In genomic region chr13:97067342-97067895, GRCh38 we compare ENCODE assay signal across 20 cellular contexts.
A peak's percentile ranks its signal among the peaks of the same experiment; 100 is the strongest.
DNase-seq lines count a peak whose midpoint lies in the region; ATAC-seq and TF ChIP-seq lines count a peak whose summit lies in the region.
"Had no signal": no experiment of that assay in that cellular context is flagged by ENCODE, and none has a peak within 500 bp of the region (broad histone marks: within the 10 kb centered on the region; RNA-seq: fewer than 3 reads in every experiment).

No MANE protein-coding gene starts in this region.

- H3K27me3 ChIP-seq in GM23248 (replicated peaks; ENCODE audit: insufficient read depth): no peaks in the 10 kb centered on the region
- peaks cover 53% of the 10 kb centered on the region for H3K27me3 ChIP-seq in PC-3 (ENCODE audit: low read length)

- H2AFZ ChIP-seq in GM23248 (no peak overlapping the region), PC-3 (ENCODE audit: low read length) (no peak overlapping the region)

- DNase-seq in A172 (ENCODE audit: low spot score) (peak; percentile 21), GM23248 (peak; percentile 39), PC-3 (no peak), fibroblast of mammary gland (ENCODE audit: low read depth) (peak; percentile 45), HK-2 (ENCODE audit: unreplicated experiment) (no peak), NCI-H82 (lab: John Stamatoyannopoulos, UW) (no peak)
- DNase-seq: activated CD8-positive, alpha-beta T cell treated with anti-CD3 and anti-CD28 coated beads, Interleukin-2, amount 10 ng/mL, durations not matched to agents 7 days and 5 days; amniotic stem cell; Calu3; cortex of kidney; heart right ventricle; midbrain; NCI-H1048; NCI-H2107; RPMI8226; stimulated activated CD4-positive, alpha-beta T cell treated with anti-CD3 and anti-CD28 coated beads, Interleukin-2, amount 100 ng/mL, for 24 hours had no signal

- no peak overlapping the region for H3K9ac ChIP-seq in GM23248
- no peak overlapping the region for H3K9ac ChIP-seq in PC-3 (ENCODE audit: low read length)

- H3K36me3 ChIP-seq in GM23248 (ENCODE audit: low read depth) (no peaks in the 10 kb centered on the region), PC-3 (ENCODE audit: low read depth, low read length) (no peaks in the 10 kb centered on the region)
- H3K36me3 ChIP-seq: heart right ventricle had no signal

- in situ Hi-C loops in GM23248 (cut with MboI): no loop called here

- no peak overlapping the region for H3K4me2 ChIP-seq in GM23248 (ENCODE audit: unreplicated experiment)
- H3K4me2 ChIP-seq in PC-3 (ENCODE audit: low read length): no peak overlapping the region

- CTCF ChIA-PET in PC-3 (lab: Charles Lee): no interaction called here

- intact Hi-C loops in PC-3 (cut with micrococcal nuclease): no loop called here

- H3K9me3 ChIP-seq in GM23248 (ENCODE audit: low read depth) (no peaks in the 10 kb centered on the region), PC-3 (ENCODE audit: low read length) (no peaks in the 10 kb centered on the region)
- H3K9me3 ChIP-seq: heart right ventricle had no signal

- no peaks in the 10 kb centered on the region for H3K9me2 ChIP-seq in GM23248 (ENCODE audit: insufficient read depth)
- H3K9me2 ChIP-seq in PC-3 (replicated peaks; ENCODE audit: low read length): no peaks in the 10 kb centered on the region

- H3K79me2 ChIP-seq in GM23248 (ENCODE audit: insufficient read depth) (no peaks in the 10 kb centered on the region), PC-3 (ENCODE audit: low read length) (no peaks in the 10 kb centered on the region)

- H3K4me3 ChIP-seq in GM23248: no peak overlapping the region
- H3K4me3 ChIP-seq in PC-3 (ENCODE audit: low read length): no peak overlapping the region
- H3K4me3 ChIP-seq in fibroblast of mammary gland (ENCODE audit: control insufficient read depth, low read depth, low read length): no peak overlapping the region
- H3K4me3 ChIP-seq: heart right ventricle had no signal

- ATAC-seq in PC-3 (no peak), HG03135 (IDR thresholded peaks at IDR 0.05; ENCODE audit: unreplicated experiment) (no peak), HG03342 (IDR thresholded peaks at IDR 0.05; ENCODE audit: unreplicated experiment) (no peak)
- ATAC-seq: activated CD8-positive, alpha-beta T cell treated with anti-CD3 and anti-CD28 coated beads, Interleukin-2, amount 10 ng/mL, durations not matched to agents 7 days and 5 days; sciatic nerve had no signal

- H3K27ac ChIP-seq in GM23248: no peak overlapping the region
- H3K27ac ChIP-seq in PC-3 (ENCODE audit: low read length): no peak overlapping the region
- H3K27ac ChIP-seq: epithelial cell of prostate had no signal

- H3F3A ChIP-seq in GM23248 (ENCODE audit: insufficient read depth) (no peaks in the 10 kb centered on the region), PC-3 (ENCODE audit: low read length, unreplicated experiment) (no peaks in the 10 kb centered on the region)

- POLR2A ChIA-PET in PC-3 (lab: Charles Lee; ENCODE audit: unreplicated experiment): no interaction called here

- no TSS peak for BruUV-seq in PC-3 (replicated peaks; lab: Mats Ljungman, UMichigan)

- H3K4me1 ChIP-seq in GM23248 (ENCODE audit: insufficient read depth): peaks cover 12% of the 10 kb centered on the region
- no peaks in the 10 kb centered on the region for H3K4me1 ChIP-seq in PC-3 (ENCODE audit: insufficient read depth, low read length)

- 77 to 85% methylated on average over 8 of the region's 8 CpGs for WGBS in GM23248 (ENCODE audit: low coverage in 1 of 2, low lambda C conversion rate in 2 of 2, missing lambda C conversion rate in 2 of 2), 2 experiments

- H4K20me1 ChIP-seq in GM23248 (ENCODE audit: insufficient read depth): no peaks in the 10 kb centered on the region
- no peaks in the 10 kb centered on the region for H4K20me1 ChIP-seq in PC-3 (ENCODE audit: low read length)

- TF ChIP-seq CTCF in PC-3 (conservative IDR thresholded peaks at IDR 0.05; ENCODE audit: low read depth, low read length) (peak; percentile 45; the same call in 1 of the 2 replicates), fibroblast of mammary gland (conservative IDR thresholded peaks at IDR 0.05; ENCODE audit: control insufficient read depth, insufficient read depth, low read depth, low read length) (peak; percentile 34)

Comparison
In these comparisons a context has a peak if more than half of its experiments do, and no peak if none do; other contexts are left out.
1. DNase-seq: peak in A172 (single experiment), GM23248 (single experiment) and fibroblast of mammary gland (single experiment); none in PC-3 (single experiment), HK-2 (single experiment) and NCI-H82 (single experiment).